12 cellular contexts compared by ENCODE assay signal in genomic region chr5:173228639-173229380, GRCh38. TPM values are rescaled to one million over a fixed set of nuclear protein-coding genes. Genes with fewer than 3 reads are reported as not detected.
DNase-seq lines count a peak whose midpoint lies in the region; ATAC-seq and TF ChIP-seq lines count a peak whose summit lies in the region.
"Had no signal": no experiment of that assay in that cellular context is flagged by ENCODE, and none has a peak within 500 bp of the region (broad histone marks: within the 10 kb centered on the region; RNA-seq: fewer than 3 reads in every experiment).

No MANE protein-coding gene starts in this region.

- H3K27me3 Mint-ChIP-seq in GM23338 (ENCODE audit: insufficient read depth, low read depth, poor library complexity), result peaks cover 94% of the 10 kb centered on the region
- peaks cover 70% of the 10 kb centered on the region for H3K27me3 Mint-ChIP-seq in activated CD8-positive, alpha-beta T cell treated with anti-CD3 and anti-CD28 coated beads, Interleukin-2, amount 10 ng/mL, durations not matched to agents 7 days and 5 days (ENCODE audit: low read depth)

- H3K4me1 Mint-ChIP-seq in GM23338, result peaks cover 29% of the 10 kb centered on the region
- peaks cover 15% of the 10 kb centered on the region for H3K4me1 Mint-ChIP-seq in activated CD8-positive, alpha-beta T cell treated with anti-CD3 and anti-CD28 coated beads, Interleukin-2, amount 10 ng/mL, durations not matched to agents 7 days and 5 days (ENCODE audit: low read depth)

- H3K4me3 Mint-ChIP-seq in GM23338, result peak overlapping the region; percentile 56
- H3K4me3 Mint-ChIP-seq in activated CD8-positive, alpha-beta T cell treated with anti-CD3 and anti-CD28 coated beads, Interleukin-2, amount 10 ng/mL, durations not matched to agents 7 days and 5 days, result peak overlapping the region; percentile 34

- peaks cover 16% of the 10 kb centered on the region; the same call in 1 of the 2 replicates for H3F3A ChIP-seq in GM23338 (replicated peaks; ENCODE audit: low read depth)

- POLR2A ChIA-PET in activated CD8-positive, alpha-beta T cell treated with anti-CD3 and anti-CD28 coated beads, Interleukin-2, amount 10 ng/mL, durations not matched to agents 7 days and 5 days (lab: Charles Lee), result interaction anchor here (0.5 kb wide), 1 partner anchor 252 kb away, joined by 3 read pairs; no protein-coding TSS in a partner anchor

- H4K20me1 ChIP-seq in GM23338 (replicated peaks; ENCODE audit: insufficient read depth) (peaks cover 16% of the 10 kb centered on the region), hepatocyte (ENCODE audit: insufficient read depth, poor library complexity, severe bottlenecking) (no peaks in the 10 kb centered on the region)

- TF ChIP-seq POLR2A in GM18505 (IDR thresholded peaks at IDR 0.05; ENCODE audit: borderline replicate concordance, extremely low read depth, insufficient read depth, insufficient read length), result no peak

- H2AFZ ChIP-seq in GM23338, result no peak overlapping the region
- H2AFZ ChIP-seq in hepatocyte, result peak overlapping the region; percentile 40

- no peak for TF ChIP-seq CTCF in GM23338 (conservative IDR thresholded peaks at IDR 0.05; ENCODE audit: low read depth in 2 of 2)
- TF ChIP-seq CTCF in hepatocyte (IDR thresholded peaks at IDR 0.05; ENCODE audit: poor library complexity), result no peak

- ATAC-seq in GM23338, result peak; percentile 28
- ATAC-seq in activated CD8-positive, alpha-beta T cell treated with anti-CD3 and anti-CD28 coated beads, Interleukin-2, amount 10 ng/mL, durations not matched to agents 7 days and 5 days, result peak; percentile 18
- no peak for ATAC-seq in GM18505 (IDR thresholded peaks at IDR 0.05; ENCODE audit: unreplicated experiment)

- no peaks in the 10 kb centered on the region for H3K36me3 ChIP-seq in GM23338 (ENCODE audit: insufficient read depth)
- no peaks in the 10 kb centered on the region for H3K36me3 ChIP-seq in hepatocyte (replicated peaks; ENCODE audit: insufficient read depth, low read depth)
- H3K36me3 ChIP-seq in skeletal muscle satellite cell (ENCODE audit: insufficient read depth, low read length), result no peaks in the 10 kb centered on the region

- no peak overlapping the region for H3K27ac Mint-ChIP-seq in GM23338
- no peak overlapping the region for H3K27ac Mint-ChIP-seq in activated CD8-positive, alpha-beta T cell treated with anti-CD3 and anti-CD28 coated beads, Interleukin-2, amount 10 ng/mL, durations not matched to agents 7 days and 5 days

- DNase-seq in GM23338 (ENCODE audit: low spot score) (peak; percentile 62), hepatocyte (ENCODE audit: low spot score) (peak; percentile 50), cerebellum (ENCODE audit: low spot score) (no peak), midbrain (lab: John Stamatoyannopoulos, UW) (no peak)
- DNase-seq in activated CD8-positive, alpha-beta T cell treated with anti-CD3 and anti-CD28 coated beads, Interleukin-2, amount 10 ng/mL, durations not matched to agents 7 days and 5 days, result no peak
- DNase-seq: DMS153; hippocampal formation; NCI-H2029 treated with DMSO at 0.1 percent for 48 hours; stimulated activated CD4-positive, alpha-beta T cell treated with anti-CD3 and anti-CD28 coated beads, Interleukin-1b, Interleukin-23, amount 100 ng/mL, for 48 hours had no signal

- no peaks in the 10 kb centered on the region for H3K9me2 ChIP-seq in GM23338 (ENCODE audit: insufficient read depth)
- no peaks in the 10 kb centered on the region for H3K9me2 ChIP-seq in hepatocyte (replicated peaks; ENCODE audit: insufficient read depth)

- H3K4me1 ChIP-seq in GM23338 (ENCODE audit: insufficient read depth) (peaks cover 30% of the 10 kb centered on the region), hepatocyte (ENCODE audit: insufficient read depth) (peaks cover 16% of the 10 kb centered on the region), skeletal muscle satellite cell (ENCODE audit: control insufficient read depth, insufficient read depth, low read length) (peaks cover 7% of the 10 kb centered on the region)

- H3K9me3 Mint-ChIP-seq in GM23338, result peaks cover 7% of the 10 kb centered on the region; the same call in 2 of the 3 replicates
- H3K9me3 Mint-ChIP-seq in activated CD8-positive, alpha-beta T cell treated with anti-CD3 and anti-CD28 coated beads, Interleukin-2, amount 10 ng/mL, durations not matched to agents 7 days and 5 days (ENCODE audit: insufficient read depth), result no peaks in the 10 kb centered on the region

- peak overlapping the region; percentile 49 for H3K4me3 ChIP-seq in GM23338
- H3K4me3 ChIP-seq in hepatocyte, result no peak overlapping the region
- H3K4me3 ChIP-seq in skeletal muscle satellite cell (ENCODE audit: low read length), result peak overlapping the region; percentile 8

- H3K27ac ChIP-seq in GM23338 (ENCODE audit: low read depth) (no peak overlapping the region), hepatocyte (no peak overlapping the region)

- no peaks in the 10 kb centered on the region for H3K79me2 ChIP-seq in GM23338 (replicated peaks; ENCODE audit: insufficient read depth)
- no peaks in the 10 kb centered on the region for H3K79me2 ChIP-seq in hepatocyte

- H3K4me2 ChIP-seq in GM23338 (peak overlapping the region; percentile 74), hepatocyte (peak overlapping the region; percentile 73), skeletal muscle satellite cell (ENCODE audit: low read length) (peak overlapping the region; percentile 59)

- H3K9ac ChIP-seq in skeletal muscle satellite cell (ENCODE audit: low read depth, low read length), result no peak overlapping the region

- no peaks in the 10 kb centered on the region for H3K9me3 ChIP-seq in hepatocyte (ENCODE audit: low read depth)
- H3K9me3 ChIP-seq in skeletal muscle satellite cell (replicated peaks; ENCODE audit: low read length), result no peaks in the 10 kb centered on the region

- H3K27me3 ChIP-seq in GM23338 (ENCODE audit: insufficient read depth), result peaks cover 99% of the 10 kb centered on the region
- H3K27me3 ChIP-seq in hepatocyte, result peaks cover 88% of the 10 kb centered on the region
- H3K27me3 ChIP-seq in skeletal muscle satellite cell (ENCODE audit: control insufficient read depth, insufficient read depth, low read length), result peaks cover 89% of the 10 kb centered on the region

- H3K36me3 Mint-ChIP-seq in GM23338 (ENCODE audit: low read depth), result peaks cover 3% of the 10 kb centered on the region; the same call in 1 of the 3 replicates
- peaks cover 1% of the 10 kb centered on the region for H3K36me3 Mint-ChIP-seq in activated CD8-positive, alpha-beta T cell treated with anti-CD3 and anti-CD28 coated beads, Interleukin-2, amount 10 ng/mL, durations not matched to agents 7 days and 5 days (ENCODE audit: low read depth)

- CTCF ChIA-PET in activated CD8-positive, alpha-beta T cell treated with anti-CD3 and anti-CD28 coated beads, Interleukin-2, amount 10 ng/mL, durations not matched to agents 7 days and 5 days (lab: Charles Lee), result interaction anchor here (1.3 to 1.5 kb wide), 2 partner anchors 9 to 16 kb away, joined by 3 to 5 read pairs; no protein-coding TSS in a partner anchor

- WGBS in hepatocyte (ENCODE audit: low lambda C conversion rate, missing lambda C conversion rate), result 11% methylated on average over 44 of the region's 47 CpGs

TF ChIP-seq in GM23338, 12 proteins besides CTCF, POLR2A, EP300 and RAD21:
- TF ChIP-seq EZH2 (IDR thresholded peaks at IDR 0.05; ENCODE audit: low read depth, unreplicated experiment) (peak; percentile 93), EZH2phosphoT487 (IDR thresholded peaks at IDR 0.05; ENCODE audit: unreplicated experiment) (peak; percentile 89), ETS1 (IDR thresholded peaks at IDR 0.05) (no peak)

RNA-seq across cellular contexts. Expression of gene NKX2-5, which starts 6.2 kb away (rescaled TPM):
- total RNA-seq in GM23338 (2014; rRNA removed; shearing (Covaris generic)), result 0.21 TPM in 1 of 2 replicates, not detected in the other
- 0.78 TPM in 1 of 2 replicates, not detected in the other for polyA plus RNA-seq in GM23338 (2016; fragmentation: Nextera tagmentation; extraction: Ambion mirVana)
- not detected for total RNA-seq in activated CD8-positive, alpha-beta T cell treated with anti-CD3 and anti-CD28 coated beads, Interleukin-2, amount 10 ng/mL, durations not matched to agents 7 days and 5 days
- total RNA-seq in hepatocyte, result not detected in 2 replicates
- 0.21 and 0.39 TPM in 2 replicates for polyA plus RNA-seq in hepatocyte
- total RNA-seq in skeletal muscle satellite cell (2012; rRNA removed), result not detected in 2 replicates
- total RNA-seq in cerebellum, result not detected
- total RNA-seq: myocyte had no signal

Comparison
In these comparisons a context has a peak if more than half of its experiments do, and no peak if none do; other contexts are left out.
1. DNase-seq: peak in GM23338 (single experiment) and hepatocyte (single experiment); none in activated CD8-positive, alpha-beta T cell treated with anti-CD3 and anti-CD28 coated beads, Interleukin-2, amount 10 ng/mL, durations not matched to agents 7 days and 5 days (single experiment), cerebellum (single experiment) and midbrain (single experiment).
2. Peak in every context shown above with its lines, with median percentiles within 50 percentile points of each other: H3K4me2 ChIP-seq.